Comparison of ENCODE assay signal across 8 cellular contexts in genomic region chr13:113153810-113154748, GRCh38. TPM values are rescaled to one million over a fixed set of nuclear protein-coding genes. Genes with fewer than 3 reads are reported as not detected.
A peak's percentile ranks its signal among the peaks of the same experiment; 100 is the strongest.
DNase-seq lines count a peak whose midpoint lies in the region; ATAC-seq and TF ChIP-seq lines count a peak whose summit lies in the region.

No MANE protein-coding gene starts in this region.

- H3K4me1 Mint-ChIP-seq in neural crest cell: peaks cover 28% of the 10 kb centered on the region

- DNase-seq in 8988T (peak; percentile 79), RPMI7951 (ENCODE audit: low read depth) (peak; percentile 67), foreskin keratinocyte (peak in 1 of 2 donors; percentile 43), neural crest cell (ENCODE audit: low read depth, low spot score) (peak; percentile 55), stromal cell of bone marrow (ENCODE audit: low read depth) (peak; percentile 34)
- peak; percentile 46 to 80 (median 66) for DNase-seq in activated naive CD4-positive, alpha-beta T cell (lab: John Stamatoyannopoulos, UW)

- no peaks in the 10 kb centered on the region for H3K36me3 Mint-ChIP-seq in neural crest cell (ENCODE audit: low read depth)

- TF ChIP-seq CTCF in foreskin keratinocyte (conservative IDR thresholded peaks at IDR 0.05): no peak
- no peak for TF ChIP-seq CTCF in neural crest cell (conservative IDR thresholded peaks at IDR 0.05)

- peaks cover 25% of the 10 kb centered on the region for H3K27me3 ChIP-seq in foreskin keratinocyte

- H3K9me3 Mint-ChIP-seq in neural crest cell: peaks cover 5% of the 10 kb centered on the region

- peaks cover 42% of the 10 kb centered on the region for H3K27me3 Mint-ChIP-seq in neural crest cell (ENCODE audit: low read depth)

- no peaks in the 10 kb centered on the region for H3K4me1 ChIP-seq in foreskin keratinocyte

- peak overlapping the region; percentile 76 for H3K4me3 Mint-ChIP-seq in neural crest cell

- peak; percentile 66 for ATAC-seq in GM18502 (IDR thresholded peaks at IDR 0.05; ENCODE audit: poor library complexity, unreplicated experiment)
- ATAC-seq in HG03565 (IDR thresholded peaks at IDR 0.05; ENCODE audit: unreplicated experiment): peak; percentile 38
- ATAC-seq in foreskin keratinocyte: peak; percentile 67

- H3K27ac ChIP-seq in foreskin keratinocyte: no peak overlapping the region

- no peak overlapping the region for H3K27ac Mint-ChIP-seq in neural crest cell (ENCODE audit: unreplicated experiment)

RNA-seq across cellular contexts. Expression of gene PROZ, which starts 4.4 kb away (rescaled TPM):
- total RNA-seq in RPMI7951 (2014; rRNA removed; shearing (Covaris generic)): not detected in 2 replicates
- total RNA-seq in foreskin keratinocyte (not detected in 2 replicates), neural crest cell (not detected in 2 replicates)
- polyA plus RNA-seq in foreskin keratinocyte: not detected in 2 replicates

RNA-seq across cellular contexts. Expression of gene F10, which starts 31.5 kb away (rescaled TPM):
- total RNA-seq in RPMI7951 (2014; rRNA removed; shearing (Covaris generic)): not detected in 2 replicates
- total RNA-seq in foreskin keratinocyte (not detected in 2 replicates), neural crest cell (0.89 and 1.0 TPM in 2 replicates)
- not detected in 2 replicates for polyA plus RNA-seq in foreskin keratinocyte

RNA-seq across cellular contexts. Expression of gene F7, which starts 48.5 kb away (rescaled TPM):
- total RNA-seq in RPMI7951 (2014; rRNA removed; shearing (Covaris generic)): not detected in 2 replicates
- not detected in 2 replicates for total RNA-seq in foreskin keratinocyte
- polyA plus RNA-seq in foreskin keratinocyte: not detected in 2 replicates
- total RNA-seq in neural crest cell: 1.0 and 1.2 TPM in 2 replicates

RNA-seq across cellular contexts. Expression of gene PCID2, which starts 54.4 kb away (rescaled TPM):
- total RNA-seq in RPMI7951 (2014; rRNA removed; shearing (Covaris generic)): 50.4 and 55.3 TPM in 2 replicates
- 40.4 and 41.7 TPM in 2 replicates for total RNA-seq in foreskin keratinocyte
- polyA plus RNA-seq in foreskin keratinocyte: 29.1 and 32.9 TPM in 2 replicates
- 56.9 and 60.4 TPM in 2 replicates for total RNA-seq in neural crest cell

RNA-seq across cellular contexts. Expression of gene CUL4A, which starts 55.3 kb away (rescaled TPM):
- 69.4 and 72.4 TPM in 2 replicates for total RNA-seq in RPMI7951 (2014; rRNA removed; shearing (Covaris generic))
- total RNA-seq in foreskin keratinocyte (65.1 and 66.5 TPM in 2 replicates), neural crest cell (63.0 and 63.9 TPM in 2 replicates)
- polyA plus RNA-seq in foreskin keratinocyte: 27.3 and 31.9 TPM in 2 replicates
